Comparison of ENCODE assay signal across 9 cellular contexts in the genomic region with DNA sequence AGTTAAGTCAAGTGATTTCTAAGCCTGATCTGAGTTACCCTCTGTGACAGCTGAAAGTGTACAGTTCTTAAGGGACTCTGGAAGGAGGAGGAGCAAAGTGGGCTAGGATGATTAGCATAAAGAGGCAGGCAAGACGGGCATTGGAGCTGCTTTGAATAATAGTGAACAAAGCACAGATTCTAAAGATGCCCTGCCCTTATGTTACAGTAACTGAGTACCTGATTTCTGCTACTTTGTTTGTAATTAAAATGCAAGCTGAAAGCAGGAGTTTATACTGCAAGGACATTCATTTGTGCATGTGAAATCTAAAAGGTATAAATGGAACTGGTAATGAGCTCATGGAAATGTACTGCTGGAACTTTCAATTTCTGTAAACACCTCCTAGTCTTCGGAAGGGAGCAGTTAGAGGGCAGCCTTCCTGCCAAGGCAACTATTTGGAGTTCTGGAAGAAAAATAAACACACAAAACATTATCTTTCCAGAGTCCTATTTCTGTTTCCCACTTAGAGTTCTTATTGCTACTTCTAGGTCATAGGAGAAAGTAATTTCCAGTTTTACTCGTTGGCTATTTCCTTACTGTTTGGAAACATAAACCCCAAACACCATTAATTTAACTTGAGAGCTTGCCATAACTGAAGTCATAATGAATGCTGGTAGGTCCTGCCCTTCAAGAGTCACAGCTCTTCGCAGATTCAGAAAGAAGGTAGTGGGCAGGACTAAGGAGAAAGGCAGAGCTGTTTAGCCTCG. TPM values are rescaled to one million over a fixed set of nuclear protein-coding genes. Genes with fewer than 3 reads are reported as not detected.
DNase-seq lines count a peak whose midpoint lies in the region; TF ChIP-seq lines count a peak whose summit lies in the region.
"Had no signal": no experiment of that assay in that cellular context is flagged by ENCODE, and none has a peak within 500 bp of the region (broad histone marks: within the 10 kb centered on the region; RNA-seq: fewer than 3 reads in every experiment).

A gene with protein sequence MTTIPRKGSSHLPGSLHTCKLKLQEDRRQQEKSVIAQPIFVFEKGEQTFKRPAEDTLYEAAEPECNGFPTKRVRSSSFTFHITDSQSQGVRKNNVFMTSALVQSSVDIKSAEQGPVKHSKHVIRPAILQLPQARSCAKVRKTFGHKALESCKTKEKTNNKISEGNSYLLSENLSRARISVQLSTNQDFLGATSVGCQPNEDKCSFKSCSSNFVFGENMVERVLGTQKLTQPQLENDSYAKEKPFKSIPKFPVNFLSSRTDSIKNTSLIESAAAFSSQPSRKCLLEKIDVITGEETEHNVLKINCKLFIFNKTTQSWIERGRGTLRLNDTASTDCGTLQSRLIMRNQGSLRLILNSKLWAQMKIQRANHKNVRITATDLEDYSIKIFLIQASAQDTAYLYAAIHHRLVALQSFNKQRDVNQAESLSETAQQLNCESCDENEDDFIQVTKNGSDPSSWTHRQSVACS (minus strand): TSS at position 45 of the 746 bp plus-strand sequence. CDS start 486 bp downstream, outside the sequence.

- peak in 1 of 4 donors; percentile 29 for TF ChIP-seq EP300 in sigmoid colon (IDR thresholded peaks at IDR 0.05)

- no peaks in the 10 kb centered on the region for H3K27me3 ChIP-seq in cardiac muscle cell
- H3K27me3 ChIP-seq in sigmoid colon: no peaks in the 10 kb centered on the region

- WGBS in sigmoid colon, 2 donors: 5 to 25% methylated on average over 5 of the region's 5 CpGs

- H3K9me3 ChIP-seq in SK-N-MC (ENCODE audit: low read depth, low read length) (no peaks in the 10 kb centered on the region), cardiac muscle cell (ENCODE audit: low read depth) (no peaks in the 10 kb centered on the region), sigmoid colon (no peaks in the 10 kb centered on the region)

- TF ChIP-seq CTCF in cardiac muscle cell (IDR thresholded peaks at IDR 0.05; ENCODE audit: low read depth, low read length) (no peak), sigmoid colon (IDR thresholded peaks at IDR 0.05) (no peak)

- peaks cover 22% of the 10 kb centered on the region for H3K4me1 ChIP-seq in cardiac muscle cell (ENCODE audit: low read depth)
- H3K4me1 ChIP-seq in sigmoid colon: peaks cover 0 to 44% (median 37%) of the 10 kb centered on the region in 4 donors

- intact Hi-C loops in sigmoid colon (cut with DNase I): loop anchor here (10.0 kb wide), 1 partner anchor 57 kb away; a partner anchor contains a TSS

- H3K27ac ChIP-seq in SK-N-MC: peak within 1 kb of the TSS; percentile 63; the same call in 1 of the 2 replicates
- peak within 1 kb of the TSS; percentile 89 for H3K27ac ChIP-seq in cardiac muscle cell
- peak within 1 kb of the TSS; percentile 79 to 86 (median 80) for H3K27ac ChIP-seq in sigmoid colon

- H3K4me3 ChIP-seq in SK-N-MC: peak within 1 kb of the TSS; percentile 59
- H3K4me3 ChIP-seq in cardiac muscle cell: no peak within 1 kb of the TSS
- H3K4me3 ChIP-seq in sigmoid colon: peak within 1 kb of the TSS; percentile 3 to 40 (median 34)

- DNase-seq in NCI-H748 (lab: John Stamatoyannopoulos, UW; ENCODE audit: unreplicated experiment): peak; percentile 34
- no peak for DNase-seq in NCI-H748 treated with DMSO at 0.1 percent for 48 hours (lab: John Stamatoyannopoulos, UW)
- no peak for DNase-seq in SK-N-MC (ENCODE audit: low read depth, low spot score)
- peak; percentile 50 to 84 for DNase-seq in cardiac muscle cell (ENCODE audit: low read depth in 1 of 2, low spot score in 1 of 2)
- DNase-seq in sigmoid colon: no peak
- no peak for DNase-seq in activated CD4-positive, CD25-positive, alpha-beta regulatory T cell treated with anti-CD3 and anti-CD28 coated beads, Interleukin-2, amount 50 U/mL, for 72 hours
- DNase-seq in RKO (ENCODE audit: low spot score): no peak
- DNase-seq in middle frontal gyrus (ENCODE audit: extremely low spot score, low spot score): no peak

- TF ChIP-seq POLR2A in sigmoid colon (IDR thresholded peaks at IDR 0.05): no peak

- H3K36me3 ChIP-seq in SK-N-MC (ENCODE audit: insufficient read depth, low read length): no peaks in the 10 kb centered on the region
- H3K36me3 ChIP-seq in cardiac muscle cell: no peaks in the 10 kb centered on the region
- no peaks in the 10 kb centered on the region for H3K36me3 ChIP-seq in sigmoid colon

- peak within 1 kb of the TSS; percentile 6 for H3K9ac ChIP-seq in SK-N-MC (ENCODE audit: insufficient read length)

RNA-seq across cellular contexts. Expression of the gene that starts here (rescaled TPM):
- 0.57 and 0.85 TPM in 2 replicates for total RNA-seq in cardiac muscle cell
- 0.21 and 0.48 TPM in 2 replicates for polyA plus RNA-seq in cardiac muscle cell
- 10 to 100 TPM in 1 of 4 donors, 1 to 10 TPM in 3; 3.5 to 16.9 (median 3.7) TPM for total RNA-seq in sigmoid colon
- under 1 TPM in 1 of 3 donors, not detected in 2; 0.28 TPM for polyA plus RNA-seq in sigmoid colon
- total RNA-seq: pulmonary artery endothelial cell had no signal

Comparison
In these comparisons a context has a peak if more than half of its experiments do, and no peak if none do; other contexts are left out.
1. Peak in DNase-seq and H3K27ac ChIP-seq in cardiac muscle cell; RNA of the gene not detected or under 1 TPM.